28 cellular contexts compared by ENCODE assay signal in genomic region chr2:33900610-33901009, GRCh38.
"Had no signal": no experiment of that assay in that cellular context is flagged by ENCODE, and none has a peak within 500 bp of the region (broad histone marks: within the 10 kb centered on the region; RNA-seq: fewer than 3 reads in every experiment).

No MANE protein-coding gene starts in this region.

- H3K36me3 ChIP-seq: stomach, suprapubic skin, thoracic aorta, thyroid gland, tibial artery, tibial nerve, transverse colon, upper lobe of left lung, upper lobe of right lung, uterus, vagina had no signal

- H3K4me1 ChIP-seq: stomach, suprapubic skin, testis, thyroid gland, tibial artery, tibial nerve, transverse colon, upper lobe of left lung, upper lobe of right lung, uterus, vagina had no signal

- H3K27me3 Mint-ChIP-seq: stimulated activated memory B cell treated with anti-CD40 and anti-IgM and Interleukin-4, amounts not matched to agents 10 μg/mL and 1 μg/mL and 100 μg/mL, for 72 hours; stimulated activated naive B cell treated with anti-CD40 and anti-IgM and Interleukin-4, amounts not matched to agents 10 μg/mL and 1 μg/mL and 100 μg/mL, for 72 hours; stimulated activated naive CD8-positive, alpha-beta T cell treated with anti-CD3 and anti-CD28 coated beads, Interleukin-15, amount 100 ng/mL, for 72 hours; stimulated activated naive CD8-positive, alpha-beta T cell treated with anti-CD3 and anti-CD28 coated beads, Interleukin-15, Interleukin-2, amounts not matched to agents 100 ng/mL and 50 ng/mL, for 24 hours; type B pancreatic cell had no signal

- H3K4me1 Mint-ChIP-seq: stimulated activated effector memory CD8-positive, alpha-beta T cell treated with anti-CD3 and anti-CD28 coated beads, Interleukin-12 subunit alpha, Interleukin-12 subunit beta, amount 100 ng/mL, for 72 hours; stimulated activated memory B cell treated with anti-CD40 and anti-IgM and Interleukin-4, amounts not matched to agents 10 μg/mL and 1 μg/mL and 100 μg/mL, for 72 hours; stimulated activated naive B cell treated with anti-CD40 and anti-IgM and Interleukin-4, amounts not matched to agents 10 μg/mL and 1 μg/mL and 100 μg/mL, for 72 hours; stimulated activated naive CD8-positive, alpha-beta T cell treated with anti-CD3 and anti-CD28 coated beads, Interleukin-15, amount 100 ng/mL, for 72 hours had no signal

- H3K9me3 ChIP-seq: suprapubic skin, testis, thoracic aorta, thyroid gland, transverse colon, upper lobe of right lung, uterus, vagina had no signal

- H3K36me3 Mint-ChIP-seq: stimulated activated effector memory CD8-positive, alpha-beta T cell treated with anti-CD3 and anti-CD28 coated beads, Interleukin-12 subunit alpha, Interleukin-12 subunit beta, amount 100 ng/mL, for 72 hours; stimulated activated memory B cell treated with anti-CD40 and anti-IgM and Interleukin-4, amounts not matched to agents 10 μg/mL and 1 μg/mL and 100 μg/mL, for 72 hours; stimulated activated naive B cell treated with anti-CD40 and anti-IgM and Interleukin-4, amounts not matched to agents 10 μg/mL and 1 μg/mL and 100 μg/mL, for 72 hours; type B pancreatic cell had no signal

- H3K27me3 ChIP-seq: stomach, suprapubic skin, testis, thyroid gland, tibial artery, tibial nerve, transverse colon, upper lobe of left lung, upper lobe of right lung, uterus, vagina had no signal

- H3K27ac Mint-ChIP-seq: stimulated activated effector memory CD8-positive, alpha-beta T cell treated with anti-CD3 and anti-CD28 coated beads, Interleukin-12 subunit alpha, Interleukin-12 subunit beta, amount 100 ng/mL, for 72 hours; stimulated activated memory B cell treated with anti-CD40 and anti-IgM and Interleukin-4, amounts not matched to agents 10 μg/mL and 1 μg/mL and 100 μg/mL, for 72 hours; stimulated activated naive B cell treated with anti-CD40 and anti-IgM and Interleukin-4, amounts not matched to agents 10 μg/mL and 1 μg/mL and 100 μg/mL, for 72 hours; stimulated activated naive CD8-positive, alpha-beta T cell treated with anti-CD3 and anti-CD28 coated beads, Interleukin-15, amount 100 ng/mL, for 72 hours; stimulated activated naive CD8-positive, alpha-beta T cell treated with anti-CD3 and anti-CD28 coated beads, Interleukin-15, Interleukin-2, amounts not matched to agents 100 ng/mL and 50 ng/mL, for 24 hours; type B pancreatic cell had no signal

- H3K27ac ChIP-seq: stomach, suprapubic skin, testis, thoracic aorta, thyroid gland, tibial artery, tibial nerve, transverse colon, upper lobe of left lung, upper lobe of right lung, uterus, vagina had no signal

- H3K4me3 ChIP-seq: stomach, suprapubic skin, testis, thoracic aorta, thyroid gland, tibial artery, tibial nerve, transverse colon, upper lobe of left lung, upper lobe of right lung, uterus, vagina had no signal

- ATAC-seq: stimulated activated effector memory CD8-positive, alpha-beta T cell treated with anti-CD3 and anti-CD28 coated beads, Interleukin-12 subunit alpha, Interleukin-12 subunit beta, amount 100 ng/mL, for 72 hours; stimulated activated memory B cell treated with anti-CD40 and anti-IgM and Interleukin-4, amounts not matched to agents 10 μg/mL and 1 μg/mL and 100 μg/mL, for 72 hours; stimulated activated naive B cell treated with anti-CD40 and anti-IgM and Interleukin-4, amounts not matched to agents 10 μg/mL and 1 μg/mL and 100 μg/mL, for 72 hours; stimulated activated naive CD8-positive, alpha-beta T cell treated with anti-CD3 and anti-CD28 coated beads, Interleukin-15, amount 100 ng/mL, for 72 hours; stimulated activated naive CD8-positive, alpha-beta T cell treated with anti-CD3 and anti-CD28 coated beads, Interleukin-15, Interleukin-2, amounts not matched to agents 100 U/mL and 50 U/mL, for 24 hours; upper lobe of right lung had no signal

- DNase-seq: stimulated activated CD4-positive, alpha-beta T cell treated with anti-CD3 and anti-CD28 coated beads, Interleukin-2, amount 100 ng/mL, for 48 hours; stimulated activated CD4-positive, alpha-beta T cell treated with anti-CD3 and anti-CD28 coated beads, Interleukin-4, amount 100 ng/mL, for 1 hour; stimulated activated CD4-positive, alpha-beta T cell treated with anti-CD3 and anti-CD28 coated beads, Interleukin-4, amount 100 ng/mL, for 24 hours; stimulated activated CD4-positive, alpha-beta T cell treated with anti-CD3 and anti-CD28 coated beads, Interleukin-4, amount 100 ng/mL, for 4 hours; stimulated activated CD8-positive, alpha-beta memory T cell treated with anti-CD3 and anti-CD28 coated beads, Interleukin-4, amount 100 ng/mL, for 48 hours; stimulated activated naive B cell treated with anti-CD40 and anti-IgM and Interleukin-4, amounts not matched to agents 10 μg/mL and 1 μg/mL and 100 μg/mL, for 72 hours; stimulated activated naive CD4-positive, alpha-beta T cell; stimulated activated naive CD4-positive, alpha-beta T cell treated with Interleukin-2 at 50 U/mL for 16 hours; stimulated activated naive CD8-positive, alpha-beta T cell treated with anti-CD3 and anti-CD28 coated beads, Interleukin-15, amount 100 ng/mL, for 72 hours; stimulated activated naive CD8-positive, alpha-beta T cell treated with anti-CD3 and anti-CD28 coated beads, Interleukin-15, Interleukin-2, amounts not matched to agents 100 U/mL and 50 U/mL, for 24 hours; stomach; substantia nigra; testis; thyroid gland; tibial artery; transverse colon; trophoblast cell; upper lobe of left lung; upper lobe of right lung; uterus had no signal

- H3K4me3 Mint-ChIP-seq: stimulated activated effector memory CD8-positive, alpha-beta T cell treated with anti-CD3 and anti-CD28 coated beads, Interleukin-12 subunit alpha, Interleukin-12 subunit beta, amount 100 ng/mL, for 72 hours; stimulated activated memory B cell treated with anti-CD40 and anti-IgM and Interleukin-4, amounts not matched to agents 10 μg/mL and 1 μg/mL and 100 μg/mL, for 72 hours; stimulated activated naive B cell treated with anti-CD40 and anti-IgM and Interleukin-4, amounts not matched to agents 10 μg/mL and 1 μg/mL and 100 μg/mL, for 72 hours; stimulated activated naive CD8-positive, alpha-beta T cell treated with anti-CD3 and anti-CD28 coated beads, Interleukin-15, amount 100 ng/mL, for 72 hours; stimulated activated naive CD8-positive, alpha-beta T cell treated with anti-CD3 and anti-CD28 coated beads, Interleukin-15, Interleukin-2, amounts not matched to agents 100 ng/mL and 50 ng/mL, for 24 hours; type B pancreatic cell had no signal

- H3K9me3 Mint-ChIP-seq: stimulated activated naive CD8-positive, alpha-beta T cell treated with anti-CD3 and anti-CD28 coated beads, Interleukin-15, Interleukin-2, amounts not matched to agents 100 ng/mL and 50 ng/mL, for 24 hours; type B pancreatic cell had no signal
